In genomic region chr12:31406345-31406744, GRCh38 we compare ENCODE assay signal across 13 cellular contexts.
DNase-seq lines count a peak whose midpoint lies in the region; ATAC-seq and TF ChIP-seq lines count a peak whose summit lies in the region.
"Had no signal": no experiment of that assay in that cellular context is flagged by ENCODE, and none has a peak within 500 bp of the region (broad histone marks: within the 10 kb centered on the region; RNA-seq: fewer than 3 reads in every experiment).

No MANE protein-coding gene starts in this region.

- H3K9me3 Mint-ChIP-seq in nephron progenitor cell (no peaks in the 10 kb centered on the region), MCF 10A (ENCODE audit: unreplicated experiment) (no peaks in the 10 kb centered on the region)
- H3K9me3 Mint-ChIP-seq in T-helper 2 cell treated with Interferon-gamma antibody and Interleukin-4, amounts not matched to agents 5 μg/mL and 100 μg/mL, for 36 hours = no peaks in the 10 kb centered on the region
- H3K9me3 Mint-ChIP-seq: activated T-helper 17 cell treated with anti-CD3 and anti-CD28 coated beads, Interleukin-2, amount 50 U/mL, for 72 hours; dendritic cell treated with granulocyte-macrophage colony-stimulating factor and Interleukin-4, amounts not matched to agents 40 ng/mL and 50 ng/mL, for 4 days had no signal

- no peaks in the 10 kb centered on the region for H3K9me3 ChIP-seq in tibial artery
- H3K9me3 ChIP-seq: thoracic aorta had no signal

- H3K4me1 ChIP-seq in tibial artery = peaks cover 0 to 8% (median 0%) of the 10 kb centered on the region in 4 donors

- intact Hi-C loops in tibial artery (cut with DNase I; ENCODE audit: low total_unique reads) = no loop called here
- intact Hi-C loops in MCF 10A (cut with micrococcal nuclease) = no loop called here

- H3K4me3 Mint-ChIP-seq in nephron progenitor cell = no peak overlapping the region
- no peak overlapping the region for H3K4me3 Mint-ChIP-seq in T-helper 2 cell treated with Interferon-gamma antibody and Interleukin-4, amounts not matched to agents 5 μg/mL and 100 μg/mL, for 36 hours
- no peak overlapping the region for H3K4me3 Mint-ChIP-seq in MCF 10A (ENCODE audit: unreplicated experiment)
- H3K4me3 Mint-ChIP-seq: activated T-helper 17 cell treated with anti-CD3 and anti-CD28 coated beads, Interleukin-2, amount 50 U/mL, for 72 hours; dendritic cell treated with granulocyte-macrophage colony-stimulating factor and Interleukin-4, amounts not matched to agents 40 ng/mL and 50 ng/mL, for 4 days had no signal

- CTCF ChIA-PET in MCF 10A (lab: Yijun Ruan, JAX) = interaction anchor here (1.3 kb wide), 1 partner anchor 230 kb away, joined by 3 read pairs; no protein-coding TSS in a partner anchor

- H3K4me3 ChIP-seq in tibial artery = no peak overlapping the region
- H3K4me3 ChIP-seq: thoracic aorta had no signal

- BruUV-seq in MCF 10A (replicated peaks; lab: Mats Ljungman, UMichigan) = no TSS peak

- H3K27me3 Mint-ChIP-seq in nephron progenitor cell (ENCODE audit: low read depth, poor library complexity) = no peaks in the 10 kb centered on the region
- H3K27me3 Mint-ChIP-seq in T-helper 2 cell treated with Interferon-gamma antibody and Interleukin-4, amounts not matched to agents 5 μg/mL and 100 μg/mL, for 36 hours (ENCODE audit: low read depth) = peaks cover 8% of the 10 kb centered on the region
- H3K27me3 Mint-ChIP-seq in MCF 10A (ENCODE audit: insufficient read depth, unreplicated experiment) = no peaks in the 10 kb centered on the region
- H3K27me3 Mint-ChIP-seq: dendritic cell treated with granulocyte-macrophage colony-stimulating factor and Interleukin-4, amounts not matched to agents 40 ng/mL and 50 ng/mL, for 4 days had no signal

- peak; percentile 51 for ATAC-seq in GM19023 (IDR thresholded peaks at IDR 0.05; ENCODE audit: unreplicated experiment)
- ATAC-seq in HG02588 (IDR thresholded peaks at IDR 0.05; ENCODE audit: unreplicated experiment) = peak; percentile 69
- peak; percentile 60 for ATAC-seq in HG03520 (IDR thresholded peaks at IDR 0.05; ENCODE audit: unreplicated experiment)
- ATAC-seq: activated T-helper 17 cell treated with anti-CD3 and anti-CD28 coated beads, Interleukin-2, amount 50 U/mL, for 72 hours had no signal

- H3K27me3 ChIP-seq in tibial artery = no peaks in the 10 kb centered on the region

- H3K36me3 Mint-ChIP-seq in nephron progenitor cell (ENCODE audit: low read depth) = peaks cover 38% of the 10 kb centered on the region
- H3K36me3 Mint-ChIP-seq in T-helper 2 cell treated with Interferon-gamma antibody and Interleukin-4, amounts not matched to agents 5 μg/mL and 100 μg/mL, for 36 hours (ENCODE audit: low read depth) = no peaks in the 10 kb centered on the region
- H3K36me3 Mint-ChIP-seq in MCF 10A (ENCODE audit: insufficient read depth, unreplicated experiment) = peaks cover 61% of the 10 kb centered on the region

- H3K4me1 Mint-ChIP-seq in nephron progenitor cell (no peaks in the 10 kb centered on the region), MCF 10A (ENCODE audit: insufficient read depth, unreplicated experiment) (no peaks in the 10 kb centered on the region)
- peaks cover 5% of the 10 kb centered on the region for H3K4me1 Mint-ChIP-seq in T-helper 2 cell treated with Interferon-gamma antibody and Interleukin-4, amounts not matched to agents 5 μg/mL and 100 μg/mL, for 36 hours (ENCODE audit: low read depth)
- H3K4me1 Mint-ChIP-seq: activated T-helper 17 cell treated with anti-CD3 and anti-CD28 coated beads, Interleukin-2, amount 50 U/mL, for 72 hours had no signal

- DNase-seq in nephron progenitor cell = no peak
- DNase-seq in NCI-H82 treated with DMSO at 0.1 percent for 48 hours (lab: John Stamatoyannopoulos, UW; ENCODE audit: unreplicated experiment) = no peak
- no peak for DNase-seq in tibial artery
- no peak for DNase-seq in T-helper 2 cell treated with Interferon-gamma antibody and Interleukin-4, amounts not matched to agents 5 μg/mL and 100 μg/mL, for 36 hours (ENCODE audit: low spot score)
- DNase-seq in MCF 10A (ENCODE audit: unreplicated experiment) = no peak
- DNase-seq: NCI-H2171 treated with DMSO at 0.1 percent for 48 hours; stimulated activated CD4-positive, alpha-beta T cell treated with anti-CD3 and anti-CD28 coated beads, Interleukin-15, amount 100 ng/mL, for 24 hours had no signal

- no peak for TF ChIP-seq CTCF in nephron progenitor cell (IDR thresholded peaks at IDR 0.05)
- TF ChIP-seq CTCF in tibial artery (IDR thresholded peaks at IDR 0.05) = no peak
- TF ChIP-seq CTCF in MCF 10A (IDR thresholded peaks at IDR 0.05; ENCODE audit: unreplicated experiment) = no peak

- peak overlapping the region; percentile 28 for H3K27ac Mint-ChIP-seq in nephron progenitor cell
- H3K27ac Mint-ChIP-seq in T-helper 2 cell treated with Interferon-gamma antibody and Interleukin-4, amounts not matched to agents 5 μg/mL and 100 μg/mL, for 36 hours = no peak overlapping the region
- H3K27ac Mint-ChIP-seq in MCF 10A (ENCODE audit: low read depth, unreplicated experiment) = no peak overlapping the region
- H3K27ac Mint-ChIP-seq: activated T-helper 17 cell treated with anti-CD3 and anti-CD28 coated beads, Interleukin-2, amount 50 U/mL, for 72 hours; dendritic cell treated with granulocyte-macrophage colony-stimulating factor and Interleukin-4, amounts not matched to agents 40 ng/mL and 50 ng/mL, for 4 days had no signal

- POLR2A ChIA-PET in MCF 10A (lab: Yijun Ruan, JAX) = no interaction called here

- no peak overlapping the region for H3K27ac ChIP-seq in tibial artery
- H3K27ac ChIP-seq: thoracic aorta had no signal

- H3K36me3 ChIP-seq in tibial artery = peaks cover 15 to 17% (median 16%) of the 10 kb centered on the region in 3 donors
- H3K36me3 ChIP-seq: thoracic aorta had no signal
